Comparison of ENCODE assay signal across 19 cellular contexts in the genomic region with DNA sequence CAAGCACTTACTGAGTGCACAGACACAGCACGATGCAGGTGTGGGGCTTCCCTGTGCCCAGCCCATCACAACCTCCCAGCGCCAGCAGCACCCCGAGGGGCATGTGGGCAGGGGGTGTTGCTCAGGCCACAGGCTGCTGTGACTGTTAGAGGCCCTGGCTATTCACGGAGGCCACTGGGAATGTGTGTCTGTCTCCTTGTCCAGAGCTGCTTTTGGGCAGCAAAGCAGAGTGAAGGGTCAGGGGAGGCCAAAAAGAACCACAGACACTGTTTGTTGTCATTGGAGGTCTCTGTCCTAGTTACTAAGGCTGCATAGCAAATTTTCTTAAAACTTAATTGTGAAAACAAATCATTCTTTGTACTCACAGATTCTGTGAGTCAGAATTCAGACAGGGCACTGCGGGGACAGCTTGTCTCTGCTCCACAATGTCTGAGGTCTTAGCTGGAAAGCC. TPM values are rescaled to one million over a fixed set of nuclear protein-coding genes. Genes with fewer than 3 reads are reported as not detected.
DNase-seq lines count a peak whose midpoint lies in the region; ATAC-seq and TF ChIP-seq lines count a peak whose summit lies in the region.
"Had no signal": no experiment of that assay in that cellular context is flagged by ENCODE, and none has a peak within 500 bp of the region (broad histone marks: within the 10 kb centered on the region; RNA-seq: fewer than 3 reads in every experiment).

No MANE protein-coding gene starts in this region.

- peak overlapping the region; percentile 72 for H3K27ac Mint-ChIP-seq in T-helper 1 cell treated with Interleukin-12 subunit alpha and Interleukin-12 subunit beta and Interleukin-4 antibody, amounts not matched to agents 30 μg/mL and 1 μg/mL, for 36 hours
- H3K27ac Mint-ChIP-seq in stimulated activated memory B cell treated with anti-CD40 and anti-IgM and Interleukin-4, amounts not matched to agents 10 μg/mL and 1 μg/mL and 100 μg/mL, for 72 hours: peak overlapping the region; percentile 25
- no peak overlapping the region for H3K27ac Mint-ChIP-seq in WTC11
- H3K27ac Mint-ChIP-seq: activated CD4-positive, alpha-beta memory T cell treated with anti-CD3 and anti-CD28 coated beads for 36 hours had no signal

- peaks cover 5% of the 10 kb centered on the region for H3K36me3 Mint-ChIP-seq in T-helper 1 cell treated with Interleukin-12 subunit alpha and Interleukin-12 subunit beta and Interleukin-4 antibody, amounts not matched to agents 30 μg/mL and 1 μg/mL, for 36 hours (ENCODE audit: low read depth)
- peaks cover 6% of the 10 kb centered on the region for H3K36me3 Mint-ChIP-seq in stimulated activated memory B cell treated with anti-CD40 and anti-IgM and Interleukin-4, amounts not matched to agents 10 μg/mL and 1 μg/mL and 100 μg/mL, for 72 hours
- peaks cover 31% of the 10 kb centered on the region for H3K36me3 Mint-ChIP-seq in WTC11
- H3K36me3 Mint-ChIP-seq: CD4-positive, CD25-positive, alpha-beta regulatory T cell had no signal

- H3K4me3 Mint-ChIP-seq in T-helper 1 cell treated with Interleukin-12 subunit alpha and Interleukin-12 subunit beta and Interleukin-4 antibody, amounts not matched to agents 30 μg/mL and 1 μg/mL, for 36 hours: no peak overlapping the region
- H3K4me3 Mint-ChIP-seq in stimulated activated memory B cell treated with anti-CD40 and anti-IgM and Interleukin-4, amounts not matched to agents 10 μg/mL and 1 μg/mL and 100 μg/mL, for 72 hours: no peak overlapping the region
- no peak overlapping the region for H3K4me3 Mint-ChIP-seq in WTC11
- H3K4me3 Mint-ChIP-seq: activated CD4-positive, alpha-beta memory T cell treated with anti-CD3 and anti-CD28 coated beads for 36 hours; CD4-positive, CD25-positive, alpha-beta regulatory T cell; stimulated activated naive CD8-positive, alpha-beta T cell treated with anti-CD3 and anti-CD28 coated beads, Interleukin-15, amount 100 ng/mL, for 72 hours had no signal

- H3K4me1 Mint-ChIP-seq in T-helper 1 cell treated with Interleukin-12 subunit alpha and Interleukin-12 subunit beta and Interleukin-4 antibody, amounts not matched to agents 30 μg/mL and 1 μg/mL, for 36 hours (ENCODE audit: low read depth): peaks cover 18% of the 10 kb centered on the region
- peaks cover 8% of the 10 kb centered on the region for H3K4me1 Mint-ChIP-seq in stimulated activated memory B cell treated with anti-CD40 and anti-IgM and Interleukin-4, amounts not matched to agents 10 μg/mL and 1 μg/mL and 100 μg/mL, for 72 hours
- no peaks in the 10 kb centered on the region for H3K4me1 Mint-ChIP-seq in WTC11

- no peak for ATAC-seq in stimulated activated memory B cell treated with anti-CD40 and anti-IgM and Interleukin-4, amounts not matched to agents 10 μg/mL and 1 μg/mL and 100 μg/mL, for 72 hours
- no peak for ATAC-seq in GM18858 (IDR thresholded peaks at IDR 0.05; ENCODE audit: unreplicated experiment)
- no peak for ATAC-seq in WTC11
- no peak for ATAC-seq in gastroesophageal sphincter
- ATAC-seq: stimulated activated naive CD8-positive, alpha-beta T cell treated with anti-CD3 and anti-CD28 coated beads, Interleukin-15, amount 100 ng/mL, for 72 hours had no signal

- WGBS in gastroesophageal sphincter (ENCODE audit: low coverage in 1 of 2), 2 donors: 60% methylated on average over 1 of the region's 5 CpGs; no CpG with 5 or more reads in 1 of the 2 donors

- H3K27me3 Mint-ChIP-seq in T-helper 1 cell treated with Interleukin-12 subunit alpha and Interleukin-12 subunit beta and Interleukin-4 antibody, amounts not matched to agents 30 μg/mL and 1 μg/mL, for 36 hours (ENCODE audit: low read depth): no peaks in the 10 kb centered on the region
- H3K27me3 Mint-ChIP-seq in stimulated activated memory B cell treated with anti-CD40 and anti-IgM and Interleukin-4, amounts not matched to agents 10 μg/mL and 1 μg/mL and 100 μg/mL, for 72 hours: no peaks in the 10 kb centered on the region
- H3K27me3 Mint-ChIP-seq in WTC11 (ENCODE audit: low read depth): no peaks in the 10 kb centered on the region
- H3K27me3 Mint-ChIP-seq: activated CD4-positive, alpha-beta memory T cell treated with anti-CD3 and anti-CD28 coated beads for 36 hours; CD4-positive, CD25-positive, alpha-beta regulatory T cell; stimulated activated naive CD8-positive, alpha-beta T cell treated with anti-CD3 and anti-CD28 coated beads, Interleukin-15, amount 100 ng/mL, for 72 hours had no signal

- no peaks in the 10 kb centered on the region for H3K9me3 ChIP-seq in gastroesophageal sphincter
- H3K9me3 ChIP-seq: neutrophil had no signal

- H3K27ac ChIP-seq in gastroesophageal sphincter: peak overlapping the region in 1 of 4 donors; percentile 15
- H3K27ac ChIP-seq: neutrophil had no signal

- CTCF ChIA-PET in WTC11 (lab: Charles Lee): interaction anchor here (0.6 to 2.9 kb wide), 3 partner anchors 12 to 166 kb away, joined by 3 to 13 read pairs (median 3); no protein-coding TSS in a partner anchor

- TF ChIP-seq EP300 in gastroesophageal sphincter (IDR thresholded peaks at IDR 0.05): no peak

- H3K4me3 ChIP-seq in cardiac fibroblast (replicated peaks in 1 of 2; ENCODE audit: low read depth in 2 of 2, low read length in 2 of 2) (no peak overlapping the region), gastroesophageal sphincter (no peak overlapping the region)

- peaks cover 41% of the 10 kb centered on the region for H3K27me3 ChIP-seq in gastroesophageal sphincter
- H3K27me3 ChIP-seq: neutrophil had no signal

- no peaks in the 10 kb centered on the region for H3K36me3 ChIP-seq in gastroesophageal sphincter
- H3K36me3 ChIP-seq: neutrophil had no signal

- DNase-seq in T-helper 1 cell: no peak
- peak; percentile 29 to 58 for DNase-seq in cardiac fibroblast (ENCODE audit: low read depth in 2 of 2)
- peak; percentile 91 for DNase-seq in hepatic stellate cell (ENCODE audit: low spot score)
- no peak for DNase-seq in WTC11 (ENCODE audit: low spot score)
- DNase-seq: 8988T; activated CD4-positive, alpha-beta memory T cell treated with anti-CD3 and anti-CD28 coated beads for 36 hours; CD4-positive, CD25-positive, alpha-beta regulatory T cell; mesendoderm; NCI-H1105 treated with DMSO at 0.1 percent for 48 hours; SIG-M5; small intestine; stimulated activated naive CD8-positive, alpha-beta T cell treated with anti-CD3 and anti-CD28 coated beads, Interleukin-15, amount 100 ng/mL, for 72 hours had no signal

- TF ChIP-seq CTCF in cardiac fibroblast (IDR thresholded peaks at IDR 0.05; ENCODE audit: low read depth, low read length) (no peak), WTC11 (IDR thresholded peaks at IDR 0.05) (no peak), gastroesophageal sphincter (IDR thresholded peaks at IDR 0.05) (no peak)

- H3K9me3 Mint-ChIP-seq in T-helper 1 cell treated with Interleukin-12 subunit alpha and Interleukin-12 subunit beta and Interleukin-4 antibody, amounts not matched to agents 30 μg/mL and 1 μg/mL, for 36 hours: no peaks in the 10 kb centered on the region
- H3K9me3 Mint-ChIP-seq in stimulated activated memory B cell treated with anti-CD40 and anti-IgM and Interleukin-4, amounts not matched to agents 10 μg/mL and 1 μg/mL and 100 μg/mL, for 72 hours: no peaks in the 10 kb centered on the region
- no peaks in the 10 kb centered on the region for H3K9me3 Mint-ChIP-seq in WTC11
- H3K9me3 Mint-ChIP-seq: activated CD4-positive, alpha-beta memory T cell treated with anti-CD3 and anti-CD28 coated beads for 36 hours; activated T-helper 1 cell treated with anti-CD3 and anti-CD28 coated beads, Interleukin-12 subunit alpha, Interleukin-12 subunit beta, Interleukin-2, Interleukin-4 antibody, amounts not matched to agents 30 ng/mL and 10 ng/mL and 1 ng/mL, durations not matched to agents 14 hours and 24 hours and 36 hours; CD4-positive, CD25-positive, alpha-beta regulatory T cell; stimulated activated naive CD8-positive, alpha-beta T cell treated with anti-CD3 and anti-CD28 coated beads, Interleukin-15, amount 100 ng/mL, for 72 hours had no signal

- TF ChIP-seq POLR2A in gastroesophageal sphincter (IDR thresholded peaks at IDR 0.05): no peak

- POLR2A ChIA-PET in WTC11 (lab: Charles Lee): no interaction called here

- no peaks in the 10 kb centered on the region for H3K4me1 ChIP-seq in gastroesophageal sphincter

TF ChIP-seq in WTC11, 78 proteins besides CTCF, POLR2A, EP300 and RAD21:
- no peak for TF ChIP-seq ZNF138 (CRISPR knock-in tag; conservative IDR thresholded peaks at IDR 0.05)
- TF ChIP-seq, protein P1, sequence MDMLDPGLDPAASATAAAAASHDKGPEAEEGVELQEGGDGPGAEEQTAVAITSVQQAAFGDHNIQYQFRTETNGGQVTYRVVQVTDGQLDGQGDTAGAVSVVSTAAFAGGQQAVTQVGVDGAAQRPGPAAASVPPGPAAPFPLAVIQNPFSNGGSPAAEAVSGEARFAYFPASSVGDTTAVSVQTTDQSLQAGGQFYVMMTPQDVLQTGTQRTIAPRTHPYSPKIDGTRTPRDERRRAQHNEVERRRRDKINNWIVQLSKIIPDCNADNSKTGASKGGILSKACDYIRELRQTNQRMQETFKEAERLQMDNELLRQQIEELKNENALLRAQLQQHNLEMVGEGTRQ (CRISPR knock-in tag; IDR thresholded peaks at IDR 0.05): no peak
- TF ChIP-seq EMX1 (CRISPR knock-in tag; IDR thresholded peaks at IDR 0.05): no peak
- no peak for TF ChIP-seq MYBL2 (CRISPR knock-in tag; IDR thresholded peaks at IDR 0.05)

RNA-seq across cellular contexts. Expression of a gene that starts 49.6 kb away (rescaled TPM):
- 20.5 to 21.3 TPM (median 20.8 TPM) in 3 replicates for total RNA-seq in WTC11 (2021)
- 1 to 10 TPM in 3 of 4 donors, under 1 TPM in 1; 0.47 to 4.2 (median 1.4) TPM for total RNA-seq in gastroesophageal sphincter
- total RNA-seq: fibroblast of lung had no signal

RNA-seq across cellular contexts. Expression of a gene that starts 54.1 kb away (rescaled TPM):
- total RNA-seq in WTC11 (2021): 1.6 to 2.7 TPM (median 2.1 TPM) in 3 replicates
- total RNA-seq in gastroesophageal sphincter: 10 to 100 TPM; 10.9 to 34.9 (median 31.0) TPM

Comparison
In these comparisons a context has a peak if more than half of its experiments do, and no peak if none do; other contexts are left out.
1. DNase-seq: peak in cardiac fibroblast (2 of 2) and hepatic stellate cell (single experiment); none in T-helper 1 cell (0 of 5) and WTC11 (single experiment).